In genomic region chr13:78121001-78121400, GRCh38 we compare ENCODE assay signal across 1 cellular context.
TF ChIP-seq lines count a peak whose summit lies in the region.

No MANE protein-coding gene starts in this region.

TF ChIP-seq in GM23338, 12 proteins besides CTCF, POLR2A, EP300 and RAD21 (continued from another document):
- TF ChIP-seq REST (IDR thresholded peaks at IDR 0.05; ENCODE audit: unreplicated experiment), result no peak
- TF ChIP-seq CREB1 (CRISPR knock-in tag; IDR thresholded peaks at IDR 0.05; ENCODE audit: low read depth), result no peak
- TF ChIP-seq ZNF331 (CRISPR knock-in tag; IDR thresholded peaks at IDR 0.05; ENCODE audit: low read depth), result no peak
- TF ChIP-seq STAT1 (IDR thresholded peaks at IDR 0.05; ENCODE audit: unreplicated experiment), result no peak
- TF ChIP-seq EZH2phosphoT487 (IDR thresholded peaks at IDR 0.05; ENCODE audit: unreplicated experiment), result no peak
- TF ChIP-seq NANOG (IDR thresholded peaks at IDR 0.05; ENCODE audit: borderline replicate concordance), result no peak
- TF ChIP-seq POLR2AphosphoS5 (IDR thresholded peaks at IDR 0.05; ENCODE audit: low read depth), result no peak
- no peak for TF ChIP-seq EZH2 (IDR thresholded peaks at IDR 0.05; ENCODE audit: low read depth, unreplicated experiment)
